In the genomic region with DNA sequence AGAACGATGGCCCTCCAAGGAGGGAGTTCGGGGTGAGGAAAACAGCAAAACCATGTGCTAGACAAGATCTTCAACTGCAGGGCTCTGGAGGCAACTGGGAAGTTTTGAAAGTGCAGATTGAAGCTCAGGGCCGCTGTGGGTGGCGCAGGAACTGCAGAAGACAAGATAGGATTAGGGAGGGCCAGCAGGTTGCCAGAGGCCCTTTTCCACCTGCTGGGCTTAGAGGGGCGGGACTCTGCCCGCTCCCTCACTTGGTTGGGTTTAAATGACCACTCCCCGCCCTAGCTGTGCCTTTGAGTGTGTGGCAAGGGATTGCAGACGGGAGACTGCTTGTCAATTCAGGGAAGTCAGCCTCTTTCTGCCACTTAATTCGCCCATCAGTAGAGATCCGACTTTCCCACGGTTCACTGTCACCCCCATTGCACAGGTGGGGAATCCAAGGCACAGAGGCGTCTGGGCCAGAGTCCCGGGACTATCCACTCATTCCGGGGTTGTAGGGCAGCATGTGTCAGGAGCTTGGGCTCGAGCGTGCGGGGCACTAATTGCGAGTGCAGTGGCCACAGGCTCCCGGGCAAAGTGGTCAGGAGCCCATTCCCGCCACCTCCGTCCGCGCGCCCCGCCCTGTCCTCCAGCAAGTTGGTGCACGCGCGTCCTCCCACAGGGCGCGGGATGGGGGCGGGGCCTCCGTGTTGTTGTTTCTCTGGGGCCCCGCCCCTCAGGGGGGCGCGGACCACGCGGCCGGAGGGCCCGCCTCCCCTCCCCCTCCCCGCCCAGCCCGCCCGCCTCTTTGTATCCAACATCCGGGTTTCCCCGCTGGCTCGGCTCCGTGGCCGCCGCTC, we compare ENCODE assay signal across 8 cellular contexts. TPM values are rescaled to one million over a fixed set of nuclear protein-coding genes. Genes with fewer than 3 reads are reported as not detected.
DNase-seq lines count a peak whose midpoint lies in the region; ATAC-seq and TF ChIP-seq lines count a peak whose summit lies in the region.

A gene (plus strand): TSS at position 816 of the 839 bp plus-strand sequence. CDS start 433 bp downstream, outside the sequence.

- H3K79me2 ChIP-seq in OCI-LY7 (ENCODE audit: insufficient read depth, low read depth, low read length) = no peaks in the 10 kb centered on the region

- 7 to 9% methylated on average over 39 to 48 of the region's 48 CpGs for WGBS in esophagus, 2 donors

- H3K36me3 ChIP-seq in HUES6 (ENCODE audit: control insufficient read depth, insufficient read depth, low read length) (no peaks in the 10 kb centered on the region), OCI-LY7 (ENCODE audit: insufficient read depth, low read length) (no peaks in the 10 kb centered on the region), esophagus (ENCODE audit: control insufficient read depth in 2 of 2, insufficient read depth in 2 of 2, low read length in 1 of 2) (no peaks in the 10 kb centered on the region), mucosa of stomach (ENCODE audit: control insufficient read depth, insufficient read depth, low read length) (no peaks in the 10 kb centered on the region)

- H3K9me3 Mint-ChIP-seq in activated T-cell treated with anti-CD3 and anti-CD28 coated beads, Interleukin-2, amount 50 U/mL, for 24 hours = peaks cover 4% of the 10 kb centered on the region

- peaks cover 26% of the 10 kb centered on the region for H3K4me1 ChIP-seq in HUES6 (ENCODE audit: control insufficient read depth, insufficient read depth, low read length)
- H3K4me1 ChIP-seq in OCI-LY7 (ENCODE audit: insufficient read depth, low read length, poor library complexity, severe bottlenecking) = no peaks in the 10 kb centered on the region
- H3K4me1 ChIP-seq in esophagus (ENCODE audit: control insufficient read depth in 2 of 2, insufficient read depth in 2 of 2, low read length in 1 of 2) = peaks cover 0 to 8% of the 10 kb centered on the region in 2 donors
- peaks cover 27% of the 10 kb centered on the region for H3K4me1 ChIP-seq in mucosa of stomach (ENCODE audit: control insufficient read depth, insufficient read depth, low read length)

- H3K9me3 ChIP-seq in HUES6 (ENCODE audit: control insufficient read depth, insufficient read depth, low read depth, low read length) (peaks cover 12% of the 10 kb centered on the region), OCI-LY7 (ENCODE audit: low read length) (no peaks in the 10 kb centered on the region), esophagus (ENCODE audit: control insufficient read depth in 2 of 2, insufficient read depth in 1 of 2, low read depth in 1 of 2, low read length in 1 of 2) (no peaks in the 10 kb centered on the region), mucosa of stomach (ENCODE audit: control insufficient read depth, low read length) (no peaks in the 10 kb centered on the region)

- H4K20me1 ChIP-seq in OCI-LY7 (ENCODE audit: insufficient read depth, low read length) = no peaks in the 10 kb centered on the region

- H3K4me2 ChIP-seq in OCI-LY7 (ENCODE audit: low read length) = peak within 1 kb of the TSS; percentile 95

- TF ChIP-seq CTCF in AG10803 (conservative IDR thresholded peaks at IDR 0.05; ENCODE audit: low read length) (no peak), OCI-LY7 (conservative IDR thresholded peaks at IDR 0.05; ENCODE audit: low read length) (no peak)

- CTCF ChIA-PET in OCI-LY7 (lab: Charles Lee; ENCODE audit: unreplicated experiment) = interaction anchor here (1.1 kb wide), 1 partner anchor 107 kb away, joined by 3 read pairs; no protein-coding TSS in a partner anchor

- H3K27ac ChIP-seq in HUES6 (ENCODE audit: low read depth, low read length) (peak within 1 kb of the TSS; percentile 76), OCI-LY7 (ENCODE audit: low read depth, low read length, poor library complexity, severe bottlenecking) (no peak within 1 kb of the TSS), esophagus (ENCODE audit: low read depth in 2 of 2, low read length in 1 of 2) (peak within 1 kb of the TSS; percentile 77 to 90)

- POLR2A ChIA-PET in OCI-LY7 (lab: Charles Lee) = interaction anchor here (0.6 to 0.9 kb wide), 2 partner anchors 314 to 874 kb away, joined by 3 read pairs; no protein-coding TSS in a partner anchor

- ATAC-seq in GM19438 (IDR thresholded peaks at IDR 0.05; ENCODE audit: low read depth, unreplicated experiment) = peak; percentile 48

- intact Hi-C loops in OCI-LY7 (cut with micrococcal nuclease; ENCODE audit: unreplicated experiment) = no loop called here

- no TSS peak for BruUV-seq in OCI-LY7 (replicated peaks; lab: Mats Ljungman, UMichigan)

- DNase-seq in AG10803 (ENCODE audit: low read depth) (peak; percentile 61), OCI-LY7 (ENCODE audit: low spot score) (peak; percentile 83)
- DNase-seq in activated T-cell treated with anti-CD3 and anti-CD28 coated beads, Interleukin-2, amount 50 U/mL, for 24 hours = peak; percentile 80
- peak; percentile 30 to 54 for DNase-seq in stimulated activated CD8-positive, alpha-beta memory T cell treated with anti-CD3 and anti-CD28 coated beads, Interleukin-4, amount 100 ng/mL, for 4 hours (ENCODE audit: low read depth in 2 of 2, low spot score in 1 of 2)

- H3K9ac ChIP-seq in HUES6 (ENCODE audit: low read length) = peak within 1 kb of the TSS; percentile 98
- H3K9ac ChIP-seq in mucosa of stomach (ENCODE audit: low read length) = peak within 1 kb of the TSS; percentile 69

- H3K27me3 ChIP-seq in HUES6 (ENCODE audit: control insufficient read depth, insufficient read depth, low read length) = no peaks in the 10 kb centered on the region
- H3K27me3 ChIP-seq in esophagus (ENCODE audit: control insufficient read depth in 1 of 2, insufficient read depth in 2 of 2, low read length in 2 of 2) = no peaks in the 10 kb centered on the region
- H3K27me3 ChIP-seq in mucosa of stomach (ENCODE audit: control insufficient read depth, insufficient read depth, low read length) = no peaks in the 10 kb centered on the region

- H3K4me3 ChIP-seq in AG10803 (ENCODE audit: low read length) = peak within 1 kb of the TSS; percentile 66
- H3K4me3 ChIP-seq in HUES6 (ENCODE audit: low read depth, low read length) = peak within 1 kb of the TSS; percentile 99
- peak within 1 kb of the TSS; percentile 73 for H3K4me3 ChIP-seq in OCI-LY7 (ENCODE audit: low read depth, low read length, poor library complexity, severe bottlenecking)
- peak within 1 kb of the TSS; percentile 65 to 72 for H3K4me3 ChIP-seq in esophagus (ENCODE audit: low read depth in 1 of 2, low read length in 2 of 2)
- H3K4me3 ChIP-seq in mucosa of stomach (ENCODE audit: low read length) = peak within 1 kb of the TSS; percentile 73

- H3K9me2 ChIP-seq in OCI-LY7 (ENCODE audit: insufficient read depth, low read length) = no peaks in the 10 kb centered on the region

- peaks cover 10% of the 10 kb centered on the region for H3K27me3 Mint-ChIP-seq in activated T-cell treated with anti-CD3 and anti-CD28 coated beads, Interleukin-2, amount 50 U/mL, for 24 hours

- H3K4me1 Mint-ChIP-seq in activated T-cell treated with anti-CD3 and anti-CD28 coated beads, Interleukin-2, amount 50 U/mL, for 24 hours (ENCODE audit: low read depth) = peaks cover 17% of the 10 kb centered on the region

- peak within 1 kb of the TSS; percentile 87 for H3K4me3 Mint-ChIP-seq in activated T-cell treated with anti-CD3 and anti-CD28 coated beads, Interleukin-2, amount 50 U/mL, for 24 hours

- peak within 1 kb of the TSS; percentile 87 for H3K27ac Mint-ChIP-seq in activated T-cell treated with anti-CD3 and anti-CD28 coated beads, Interleukin-2, amount 50 U/mL, for 24 hours

- peak within 1 kb of the TSS; percentile 66 for H2AFZ ChIP-seq in OCI-LY7 (ENCODE audit: low read length)

- H3K36me3 Mint-ChIP-seq in activated T-cell treated with anti-CD3 and anti-CD28 coated beads, Interleukin-2, amount 50 U/mL, for 24 hours (ENCODE audit: low read depth) = peaks cover 3% of the 10 kb centered on the region

RNA-seq across cellular contexts. Expression of the gene that starts here (rescaled TPM):
- total RNA-seq in OCI-LY7 (2014; rRNA removed; shearing (Covaris generic)) = 7.8 and 11.3 TPM in 2 replicates
- total RNA-seq in OCI-LY7 (2022) = 7.2 and 7.9 TPM in 2 replicates
- under 1 TPM; 0.29 to 0.55 TPM for polyA plus RNA-seq in esophagus
